Comparison of ENCODE assay signal across 18 cellular contexts in the genomic region with DNA sequence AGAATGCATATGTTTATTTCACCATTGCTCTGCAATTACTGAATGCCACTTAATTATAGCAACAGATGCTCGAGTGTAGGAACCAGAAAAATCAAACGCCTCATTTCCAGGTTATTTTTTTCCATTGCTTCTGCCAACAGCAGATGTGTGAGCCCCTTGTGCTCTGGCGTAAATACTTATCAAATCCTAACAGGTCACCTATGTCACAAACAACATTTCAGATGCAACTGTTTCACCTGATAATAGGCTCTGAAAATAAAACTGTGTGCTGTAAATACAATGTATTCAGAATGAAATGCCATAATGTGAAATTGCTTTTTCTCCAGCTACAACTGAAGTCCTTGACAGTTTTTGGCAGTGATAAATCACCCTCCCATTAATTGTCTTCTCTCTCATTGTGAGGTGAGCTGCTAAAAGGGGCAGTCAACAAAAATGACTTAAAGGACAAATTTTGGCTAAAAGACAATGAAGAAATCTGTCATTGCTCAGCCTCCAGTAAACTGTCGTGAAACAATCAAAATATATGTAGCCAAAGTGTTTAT.
A peak's percentile ranks its signal among the peaks of the same experiment; 100 is the strongest.
DNase-seq lines count a peak whose midpoint lies in the region; ATAC-seq lines count a peak whose summit lies in the region.
"Had no signal": no experiment of that assay in that cellular context is flagged by ENCODE, and none has a peak within 500 bp of the region (broad histone marks: within the 10 kb centered on the region; RNA-seq: fewer than 3 reads in every experiment).

No MANE protein-coding gene starts in this region.

- no peak for ATAC-seq in HG03571 (IDR thresholded peaks at IDR 0.05; ENCODE audit: unreplicated experiment)
- ATAC-seq: natural killer cell had no signal

- DNase-seq in DMS 273 (lab: John Stamatoyannopoulos, UW; ENCODE audit: unreplicated experiment) (peak; percentile 87), NCI-H128 (lab: John Stamatoyannopoulos, UW; ENCODE audit: unreplicated experiment) (peak; percentile 46), NCI-H446 treated with DMSO at 0.1 percent for 48 hours (lab: John Stamatoyannopoulos, UW) (peak; percentile 76), cerebellum (ENCODE audit: low spot score) (peak; percentile 20), NOMO-1 (lab: John Stamatoyannopoulos, UW; ENCODE audit: unreplicated experiment in 2 of 2) (no peak), SK-N-DZ (ENCODE audit: low spot score) (no peak)
- DNase-seq: activated B cell treated with CpG ODN at 0.5 μM for 24 hours, Calu3, GDM1, IMR-90, islet precursor cell, midbrain, natural killer cell, NCI-H510A, OCI-M1, substantia nigra, T1000 had no signal

Comparison
In these comparisons a context has a peak if more than half of its experiments do, and no peak if none do; other contexts are left out.
1. DNase-seq: peak in DMS 273 (single experiment), NCI-H128 (single experiment), NCI-H446 treated with DMSO at 0.1 percent for 48 hours (single experiment) and cerebellum (single experiment); none in NOMO-1 (0 of 2) and SK-N-DZ (single experiment).